ENCODE assay signal across 10 cellular contexts in the genomic region with DNA sequence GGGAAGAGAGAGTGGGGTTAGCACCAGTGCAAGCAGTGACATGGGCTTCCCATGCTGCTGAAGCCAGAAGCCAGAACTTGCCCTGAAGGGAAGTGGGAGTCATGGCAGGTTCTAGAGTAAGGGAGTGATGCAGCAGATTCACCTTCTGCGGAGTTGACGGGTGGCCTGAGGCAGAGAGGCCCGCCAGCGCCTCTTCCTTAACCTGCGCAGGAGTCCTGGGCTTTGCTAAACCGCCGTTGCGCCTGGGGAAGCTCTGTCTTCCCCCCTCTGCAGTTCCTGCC.
DNase-seq lines count a peak whose midpoint lies in the region; ATAC-seq and TF ChIP-seq lines count a peak whose summit lies in the region.
"Had no signal": no experiment of that assay in that cellular context is flagged by ENCODE, and none has a peak within 500 bp of the region (broad histone marks: within the 10 kb centered on the region; RNA-seq: fewer than 3 reads in every experiment).

No MANE protein-coding gene starts in this region.

- no peaks in the 10 kb centered on the region for H3K36me3 Mint-ChIP-seq in activated naive CD4-positive, alpha-beta T cell treated with anti-CD3 and anti-CD28 coated beads, Interleukin-2, amount 50 U/mL, for 24 hours
- H3K36me3 Mint-ChIP-seq in mesothelial cell of epicardium = peaks cover 6% of the 10 kb centered on the region

- H3K4me3 ChIP-seq in cardiac fibroblast (replicated peaks in 1 of 2; ENCODE audit: low read depth in 2 of 2, low read length in 2 of 2) = peak overlapping the region; percentile 58 to 60
- H3K4me3 ChIP-seq in upper lobe of right lung = peak overlapping the region; percentile 72

- no peaks in the 10 kb centered on the region for H3K9me3 ChIP-seq in upper lobe of right lung

- TF ChIP-seq CTCF in cardiac fibroblast (IDR thresholded peaks at IDR 0.05; ENCODE audit: low read depth, low read length) (no peak), mesothelial cell of epicardium (IDR thresholded peaks at IDR 0.05; ENCODE audit: unreplicated experiment) (no peak), upper lobe of right lung (IDR thresholded peaks at IDR 0.05) (no peak)

- H3K4me3 Mint-ChIP-seq in activated naive CD4-positive, alpha-beta T cell treated with anti-CD3 and anti-CD28 coated beads, Interleukin-2, amount 50 U/mL, for 24 hours = peak overlapping the region; percentile 81
- peak overlapping the region; percentile 69 for H3K4me3 Mint-ChIP-seq in mesothelial cell of epicardium

- H3K36me3 ChIP-seq in upper lobe of right lung = no peaks in the 10 kb centered on the region

- intact Hi-C loops in upper lobe of right lung (cut with DNase I) = no loop called here

- H3K4me1 Mint-ChIP-seq in activated naive CD4-positive, alpha-beta T cell treated with anti-CD3 and anti-CD28 coated beads, Interleukin-2, amount 50 U/mL, for 24 hours = peaks cover 20% of the 10 kb centered on the region
- peaks cover 5% of the 10 kb centered on the region for H3K4me1 Mint-ChIP-seq in mesothelial cell of epicardium

- H3K27me3 ChIP-seq in upper lobe of right lung = no peaks in the 10 kb centered on the region

- no peaks in the 10 kb centered on the region for H3K9me3 Mint-ChIP-seq in activated naive CD4-positive, alpha-beta T cell treated with anti-CD3 and anti-CD28 coated beads, Interleukin-2, amount 50 U/mL, for 24 hours
- H3K9me3 Mint-ChIP-seq in mesothelial cell of epicardium = no peaks in the 10 kb centered on the region

- H3K27ac ChIP-seq in upper lobe of right lung = peak overlapping the region; percentile 55

- DNase-seq in activated naive CD4-positive, alpha-beta T cell (lab: John Stamatoyannopoulos, UW) = no peak
- DNase-seq in cardiac fibroblast (ENCODE audit: low read depth in 2 of 2) = no peak
- no peak for DNase-seq in mesothelial cell of epicardium (ENCODE audit: low spot score in 2 of 2, unreplicated experiment in 2 of 2)
- no peak for DNase-seq in upper lobe of right lung
- no peak for DNase-seq in H4 (ENCODE audit: low spot score)
- DNase-seq in stimulated activated CD4-positive, alpha-beta T cell treated with anti-CD3 and anti-CD28 coated beads, Interleukin-1b, Interleukin-23, amount 100 ng/mL, for 48 hours = no peak
- DNase-seq in DMS79 (lab: John Stamatoyannopoulos, UW) = no peak
- DNase-seq: amniotic stem cell; NK-92 treated with Interleukin-12 subunit alpha and Interleukin-12 subunit beta, amount 100 ng/mL, for 24 hours had no signal

- peaks cover 4% of the 10 kb centered on the region for H3K4me1 ChIP-seq in upper lobe of right lung

- ATAC-seq in upper lobe of right lung = no peak

- H3K27me3 Mint-ChIP-seq in activated naive CD4-positive, alpha-beta T cell treated with anti-CD3 and anti-CD28 coated beads, Interleukin-2, amount 50 U/mL, for 24 hours = no peaks in the 10 kb centered on the region
- no peaks in the 10 kb centered on the region for H3K27me3 Mint-ChIP-seq in mesothelial cell of epicardium (ENCODE audit: low read depth)

- peak overlapping the region; percentile 46 for H3K27ac Mint-ChIP-seq in activated naive CD4-positive, alpha-beta T cell treated with anti-CD3 and anti-CD28 coated beads, Interleukin-2, amount 50 U/mL, for 24 hours
- H3K27ac Mint-ChIP-seq in mesothelial cell of epicardium = no peak overlapping the region
